Comparison of ENCODE assay signal across 9 cellular contexts in genomic region chr16:3021449-3022207, GRCh38. TPM values are rescaled to one million over a fixed set of nuclear protein-coding genes. Genes with fewer than 3 reads are reported as not detected.
DNase-seq lines count a peak whose midpoint lies in the region; ATAC-seq and TF ChIP-seq lines count a peak whose summit lies in the region.
"Had no signal": no experiment of that assay in that cellular context is flagged by ENCODE, and none has a peak within 500 bp of the region (broad histone marks: within the 10 kb centered on the region; RNA-seq: fewer than 3 reads in every experiment).

No MANE protein-coding gene starts in this region.

- peak overlapping the region; percentile 100 for H2BK12ac ChIP-seq in neuronal stem cell (ENCODE audit: low read length)

- no CpG with 5 or more reads among the region's 25 CpGs for WGBS in neuronal stem cell (ENCODE audit: extremely low coverage in 2 of 2, insufficient read length in 2 of 2, insufficient replicate concordance in 1 of 2), 2 donors

- no peak overlapping the region for H4K91ac ChIP-seq in neuronal stem cell (ENCODE audit: low read depth, low read length, poor library complexity)

- H3K23ac ChIP-seq in neuronal stem cell (ENCODE audit: low read depth, low read length, poor library complexity) = peak overlapping the region; percentile 97

- peak overlapping the region; percentile 88 to 98 (median 90) for H3K4me3 Mint-ChIP-seq in CD4-positive, CD25-positive, alpha-beta regulatory T cell

- peak; percentile 39 for TF ChIP-seq CTCF in fibroblast of villous mesenchyme (IDR thresholded peaks at IDR 0.05; ENCODE audit: insufficient read depth, low read depth, low read length)

- peak overlapping the region; percentile 71 to 86 (median 80) for H3K27ac Mint-ChIP-seq in CD4-positive, CD25-positive, alpha-beta regulatory T cell

- H3K9me3 Mint-ChIP-seq in CD4-positive, CD25-positive, alpha-beta regulatory T cell = no peaks in the 10 kb centered on the region

- ATAC-seq in CD4-positive, CD25-positive, alpha-beta regulatory T cell (ENCODE audit: low read depth in 2 of 2) = no peak
- ATAC-seq in HG03432 (IDR thresholded peaks at IDR 0.05; ENCODE audit: unreplicated experiment) = peak; percentile 30

- no peak overlapping the region for H3K4me3 ChIP-seq in CD4-positive, CD25-positive, alpha-beta regulatory T cell (ENCODE audit: low read depth, low read length)
- peak overlapping the region; percentile 70 for H3K4me3 ChIP-seq in fibroblast of villous mesenchyme (ENCODE audit: low read depth, low read length)
- peak overlapping the region; percentile 51 to 91 for H3K4me3 ChIP-seq in neuronal stem cell (ENCODE audit: low read length in 2 of 2)

- peaks cover 9% of the 10 kb centered on the region for H3K79me1 ChIP-seq in neuronal stem cell (ENCODE audit: low read depth, low read length)

- H3K9ac ChIP-seq in neuronal stem cell (ENCODE audit: low read depth, low read length, poor library complexity) = peak overlapping the region; percentile 91

- peak overlapping the region; percentile 89 for H3K14ac ChIP-seq in neuronal stem cell (ENCODE audit: low read length)

- H3K9me3 ChIP-seq in CD4-positive, CD25-positive, alpha-beta regulatory T cell (ENCODE audit: control insufficient read depth in 2 of 2, low read length in 2 of 2) = no peaks in the 10 kb centered on the region
- H3K9me3 ChIP-seq in neuronal stem cell (replicated peaks in 1 of 2; ENCODE audit: control insufficient read depth in 2 of 2, insufficient read depth in 1 of 2, low read depth in 1 of 2, low read length in 2 of 2) = no peaks in the 10 kb centered on the region

- DNase-seq in CD4-positive, CD25-positive, alpha-beta regulatory T cell = peak; percentile 62 to 80 (median 66)
- DNase-seq in SHP77 treated with DMSO at 0.1 percent for 48 hours (lab: John Stamatoyannopoulos, UW) = peak; percentile 23
- peak; percentile 93 for DNase-seq in activated effector memory CD4-positive, alpha-beta T cell treated with anti-CD3 and anti-CD28 coated beads, Interleukin-2, amount 50 U/mL, for 16 hours
- peak; percentile 80 for DNase-seq in fibroblast of villous mesenchyme (ENCODE audit: low read depth)
- DNase-seq in neuronal stem cell (ENCODE audit: low spot score) = peak; percentile 89
- DNase-seq in substantia nigra (lab: John Stamatoyannopoulos, UW) = peak in 22 of 49 donors; percentile 6 to 78 (median 32)
- no peak for DNase-seq in NCI-H2107 treated with DMSO at 0.1 percent for 48 hours (lab: John Stamatoyannopoulos, UW; ENCODE audit: unreplicated experiment)

- H3K27ac ChIP-seq in CD4-positive, CD25-positive, alpha-beta regulatory T cell (ENCODE audit: insufficient read depth, low read length, poor library complexity, severe bottlenecking) = peak overlapping the region; percentile 91
- H3K27ac ChIP-seq in neuronal stem cell (replicated peaks; ENCODE audit: low read length) (peak overlapping the region; percentile 92), substantia nigra (ENCODE audit: low read depth, low read length, poor library complexity, severe bottlenecking) (peak overlapping the region; percentile 49)

- peak overlapping the region; percentile 9 for H3K4ac ChIP-seq in neuronal stem cell (ENCODE audit: low read length)

- peaks cover 14% of the 10 kb centered on the region for H3K27me3 Mint-ChIP-seq in CD4-positive, CD25-positive, alpha-beta regulatory T cell

- H3K36me3 Mint-ChIP-seq in CD4-positive, CD25-positive, alpha-beta regulatory T cell = peaks cover 4% of the 10 kb centered on the region

- peak overlapping the region; percentile 100 for H3K4me2 ChIP-seq in neuronal stem cell (ENCODE audit: insufficient read depth, low read length, poor library complexity, severe bottlenecking)

- peak overlapping the region; percentile 98 for H3K18ac ChIP-seq in neuronal stem cell (ENCODE audit: low read length)

- peak overlapping the region; percentile 93 for H2AFZ ChIP-seq in neuronal stem cell (ENCODE audit: low read length)

- no peaks in the 10 kb centered on the region for H3K27me3 ChIP-seq in CD4-positive, CD25-positive, alpha-beta regulatory T cell (ENCODE audit: control insufficient read depth, insufficient read depth, low read length)
- peaks cover 0 to 13% (median 5%) of the 10 kb centered on the region in 3 experiments for H3K27me3 ChIP-seq in neuronal stem cell (ENCODE audit: control insufficient read depth in 3 of 3, insufficient read depth in 3 of 3, low read depth in 1 of 3, low read length in 3 of 3)

- H2BK5ac ChIP-seq in neuronal stem cell (ENCODE audit: low read length) = peak overlapping the region; percentile 82

- peak overlapping the region; percentile 90 for H2BK120ac ChIP-seq in neuronal stem cell (ENCODE audit: low read depth, low read length)

- H3K36me3 ChIP-seq in CD4-positive, CD25-positive, alpha-beta regulatory T cell (ENCODE audit: control insufficient read depth, insufficient read depth, low read length) = peaks cover 10% of the 10 kb centered on the region
- H3K36me3 ChIP-seq in neuronal stem cell (replicated peaks in 1 of 2; ENCODE audit: control insufficient read depth in 2 of 2, insufficient read depth in 2 of 2, low read length in 2 of 2) = peaks cover 5 to 13% of the 10 kb centered on the region in 2 donors

- H2BK15ac ChIP-seq in neuronal stem cell (ENCODE audit: low read length) = peak overlapping the region; percentile 96

- H3K4me1 Mint-ChIP-seq in CD4-positive, CD25-positive, alpha-beta regulatory T cell = peaks cover 4 to 62% (median 29%) of the 10 kb centered on the region in 4 donors

- peak overlapping the region; percentile 81 for H2AK5ac ChIP-seq in neuronal stem cell (ENCODE audit: low read depth, low read length)

- H3K4me1 ChIP-seq in CD4-positive, CD25-positive, alpha-beta regulatory T cell (ENCODE audit: control insufficient read depth, insufficient read depth, low read length, poor library complexity, severe bottlenecking) = peaks cover 52% of the 10 kb centered on the region
- peaks cover 25 to 29% of the 10 kb centered on the region in 2 donors for H3K4me1 ChIP-seq in neuronal stem cell (ENCODE audit: control insufficient read depth in 2 of 2, insufficient read depth in 1 of 2, low read depth in 1 of 2, low read length in 2 of 2)

- no peak overlapping the region for H4K8ac ChIP-seq in neuronal stem cell (ENCODE audit: low read depth, low read length)

RNA-seq across cellular contexts. Expression of gene TNFRSF12A, which starts 1.5 kb away (rescaled TPM):
- 0.94 TPM for total RNA-seq in CD4-positive, CD25-positive, alpha-beta regulatory T cell
- polyA plus RNA-seq in CD4-positive, CD25-positive, alpha-beta regulatory T cell = 1 to 10 TPM in 1 of 4 donors, under 1 TPM in 2, not detected in 1; 0.69 to 1.2 (median 0.78) TPM
- total RNA-seq in fibroblast of villous mesenchyme = 196 and 201 TPM in 2 replicates
- polyA plus RNA-seq in neuronal stem cell (2013, experiment 1 of 2) = 10.4 TPM
- polyA plus RNA-seq in neuronal stem cell (2013, experiment 2 of 2) = 10.2 TPM

RNA-seq across cellular contexts. Expression of gene HCFC1R1, which starts 2.1 kb away (rescaled TPM):
- 12.9 TPM for total RNA-seq in CD4-positive, CD25-positive, alpha-beta regulatory T cell
- polyA plus RNA-seq in CD4-positive, CD25-positive, alpha-beta regulatory T cell = 10 to 100 TPM; 18.0 to 20.7 (median 19.0) TPM
- total RNA-seq in fibroblast of villous mesenchyme = 28.1 and 31.9 TPM in 2 replicates
- polyA plus RNA-seq in neuronal stem cell (2013, experiment 1 of 2) = 113 TPM
- polyA plus RNA-seq in neuronal stem cell (2013, experiment 2 of 2) = 117 TPM

RNA-seq across cellular contexts. Expression of gene THOC6, which starts 2.2 kb away (rescaled TPM):
- total RNA-seq in CD4-positive, CD25-positive, alpha-beta regulatory T cell = 16.2 TPM
- polyA plus RNA-seq in CD4-positive, CD25-positive, alpha-beta regulatory T cell = 10 to 100 TPM; 37.1 to 49.2 (median 41.0) TPM
- 28.1 and 29.6 TPM in 2 replicates for total RNA-seq in fibroblast of villous mesenchyme
- 24.2 TPM for polyA plus RNA-seq in neuronal stem cell (2013, experiment 1 of 2)
- polyA plus RNA-seq in neuronal stem cell (2013, experiment 2 of 2) = 23.0 TPM

RNA-seq across cellular contexts. Expression of gene CLDN6, which starts 3.6 kb away (rescaled TPM):
- not detected for total RNA-seq in CD4-positive, CD25-positive, alpha-beta regulatory T cell
- polyA plus RNA-seq in CD4-positive, CD25-positive, alpha-beta regulatory T cell = not detected
- not detected in 2 replicates for total RNA-seq in fibroblast of villous mesenchyme
- 14.1 TPM for polyA plus RNA-seq in neuronal stem cell (2013, experiment 1 of 2)
- polyA plus RNA-seq in neuronal stem cell (2013, experiment 2 of 2) = 14.2 TPM
- total RNA-seq: T-helper 2 cell treated with Interferon-gamma antibody and Interleukin-4, amounts not matched to agents 100 ng/mL and 5 ng/mL, for 36 hours had no signal

RNA-seq across cellular contexts. Expression of gene CLDN9, which starts 8.9 kb away (rescaled TPM):
- total RNA-seq in CD4-positive, CD25-positive, alpha-beta regulatory T cell = not detected
- not detected for polyA plus RNA-seq in CD4-positive, CD25-positive, alpha-beta regulatory T cell
- total RNA-seq in fibroblast of villous mesenchyme = not detected in 2 replicates
- not detected for polyA plus RNA-seq in neuronal stem cell (2013, experiment 1 of 2)
- polyA plus RNA-seq in neuronal stem cell (2013, experiment 2 of 2) = not detected

Comparison
In these comparisons a context has a peak if more than half of its experiments do, and no peak if none do; other contexts are left out.
1. RNA of gene TNFRSF12A, which starts 1.5 kb away (total RNA-seq): 196 to 201 TPM in fibroblast of villous mesenchyme; 0.94 TPM in CD4-positive, CD25-positive, alpha-beta regulatory T cell (single experiment); every median in the first group is over 100 times any median in the second.
2. Peak in every context shown above with its lines, with median percentiles within 50 percentile points of each other: H3K27ac ChIP-seq.